Comparison of ENCODE assay signal across 8 cellular contexts in the genomic region with DNA sequence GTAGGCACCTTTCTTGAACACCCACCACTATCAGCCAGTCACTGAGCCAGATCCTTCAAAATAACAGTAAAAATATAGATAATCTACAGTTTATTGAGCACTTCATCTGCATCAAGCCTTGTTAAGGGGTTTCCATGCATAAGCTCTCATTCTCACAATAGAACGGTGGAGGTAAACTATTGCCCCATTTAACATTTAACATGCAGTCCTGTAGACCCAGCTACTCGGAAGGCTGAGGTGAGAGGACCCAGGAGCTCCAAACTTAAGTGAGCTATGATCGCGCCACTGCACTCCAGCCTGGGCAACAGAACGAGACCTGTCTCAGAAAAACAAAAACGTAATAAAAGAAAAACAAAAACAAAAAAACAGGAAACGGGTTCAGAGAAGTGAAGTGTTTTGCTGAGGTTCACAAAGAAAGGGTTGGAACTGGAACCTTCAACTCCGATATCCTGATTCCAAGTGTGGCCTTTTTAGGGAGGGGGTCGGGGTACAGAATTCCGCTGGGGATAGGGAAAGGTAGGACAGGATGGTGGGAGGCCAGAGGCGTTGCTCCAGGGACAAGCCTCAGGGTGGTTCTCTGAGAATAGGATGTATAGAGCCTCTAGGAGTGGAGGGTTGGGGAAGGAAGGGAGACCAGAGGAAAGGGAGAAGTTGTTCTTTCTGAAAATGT. TPM values are rescaled to one million over a fixed set of nuclear protein-coding genes. Genes with fewer than 3 reads are reported as not detected.
DNase-seq lines count a peak whose midpoint lies in the region; ATAC-seq lines count a peak whose summit lies in the region.

No MANE protein-coding gene starts in this region.

- peaks cover 51% of the 10 kb centered on the region for H3K4me1 Mint-ChIP-seq in activated CD4-positive, alpha-beta memory T cell treated with anti-CD3 and anti-CD28 coated beads for 36 hours (ENCODE audit: low read depth)
- peaks cover 60% of the 10 kb centered on the region for H3K4me1 Mint-ChIP-seq in stimulated activated naive CD8-positive, alpha-beta T cell treated with anti-CD3 and anti-CD28 coated beads, Interleukin-15, amount 100 ng/mL, for 72 hours

- intact Hi-C loops in activated CD4-positive, alpha-beta memory T cell treated with anti-CD3 and anti-CD28 coated beads for 36 hours (cut with micrococcal nuclease): loop anchor here (1.0 to 5.0 kb wide), 7 partner anchors 12 to 400 kb away; partner anchors contain the start of genes MED18, PHACTR4, RCC1 and RNU11

- peak overlapping the region; percentile 37 for H3K9ac ChIP-seq in iPS-18a (ENCODE audit: low read length)

- DNase-seq in DMS53 (lab: John Stamatoyannopoulos, UW): peak; percentile 53
- DNase-seq in DMS53 treated with DMSO at 0.1 percent for 48 hours (lab: John Stamatoyannopoulos, UW; ENCODE audit: unreplicated experiment): no peak
- DNase-seq in activated CD4-positive, alpha-beta memory T cell treated with anti-CD3 and anti-CD28 coated beads for 36 hours: no peak
- DNase-seq in stimulated activated naive CD8-positive, alpha-beta T cell treated with anti-CD3 and anti-CD28 coated beads, Interleukin-15, amount 100 ng/mL, for 72 hours: no peak
- DNase-seq in effector CD8-positive, alpha-beta T cell (lab: John Stamatoyannopoulos, UW): no peak
- DNase-seq in activated CD4-positive, alpha-beta T cell treated with anti-CD3 and anti-CD28 coated beads, Interleukin-2, amount 50 U/mL, for 48 hours: no peak

- CTCF ChIA-PET in activated CD4-positive, alpha-beta memory T cell treated with anti-CD3 and anti-CD28 coated beads for 36 hours (lab: Charles Lee): interaction anchor here (0.5 to 4.2 kb wide), 28 partner anchors 10 to 629 kb away, joined by 3 to 61 read pairs (median 6); partner anchors contain the start of genes ATP5IF1, EYA3, MED18 and RCC1

- peak overlapping the region; percentile 57 for H3K4me3 ChIP-seq in iPS-18a (ENCODE audit: low read length)

- POLR2A ChIA-PET in activated CD4-positive, alpha-beta memory T cell treated with anti-CD3 and anti-CD28 coated beads for 36 hours (lab: Charles Lee): interaction anchor here (0.5 to 4.5 kb wide), 7 partner anchors 12 to 400 kb away, joined by 3 to 61 read pairs (median 10); partner anchors contain the start of genes ATP5IF1, MED18, RCC1 and SESN2

- no peaks in the 10 kb centered on the region for H3K9me3 Mint-ChIP-seq in activated CD4-positive, alpha-beta memory T cell treated with anti-CD3 and anti-CD28 coated beads for 36 hours
- H3K9me3 Mint-ChIP-seq in stimulated activated naive CD8-positive, alpha-beta T cell treated with anti-CD3 and anti-CD28 coated beads, Interleukin-15, amount 100 ng/mL, for 72 hours: no peaks in the 10 kb centered on the region

- peaks cover 20% of the 10 kb centered on the region for H3K4me1 ChIP-seq in iPS-18a (ENCODE audit: control insufficient read depth, low read depth, low read length)

- no peaks in the 10 kb centered on the region for H3K9me3 ChIP-seq in iPS-18a (ENCODE audit: control insufficient read depth, low read depth, low read length)

- ATAC-seq in stimulated activated naive CD8-positive, alpha-beta T cell treated with anti-CD3 and anti-CD28 coated beads, Interleukin-15, amount 100 ng/mL, for 72 hours: no peak
- ATAC-seq in GM21529 (IDR thresholded peaks at IDR 0.05; ENCODE audit: unreplicated experiment): no peak

- H3K27ac ChIP-seq in iPS-18a (ENCODE audit: low read length): no peak overlapping the region

- no peaks in the 10 kb centered on the region for H3K27me3 ChIP-seq in iPS-18a (ENCODE audit: control insufficient read depth, insufficient read depth, low read length)

- no peaks in the 10 kb centered on the region for H3K27me3 Mint-ChIP-seq in activated CD4-positive, alpha-beta memory T cell treated with anti-CD3 and anti-CD28 coated beads for 36 hours
- no peaks in the 10 kb centered on the region for H3K27me3 Mint-ChIP-seq in stimulated activated naive CD8-positive, alpha-beta T cell treated with anti-CD3 and anti-CD28 coated beads, Interleukin-15, amount 100 ng/mL, for 72 hours

- peak overlapping the region; percentile 85 for H3K4me3 Mint-ChIP-seq in activated CD4-positive, alpha-beta memory T cell treated with anti-CD3 and anti-CD28 coated beads for 36 hours
- peak overlapping the region; percentile 90 to 99 for H3K4me3 Mint-ChIP-seq in stimulated activated naive CD8-positive, alpha-beta T cell treated with anti-CD3 and anti-CD28 coated beads, Interleukin-15, amount 100 ng/mL, for 72 hours

- no peaks in the 10 kb centered on the region for H3K36me3 Mint-ChIP-seq in activated CD4-positive, alpha-beta memory T cell treated with anti-CD3 and anti-CD28 coated beads for 36 hours

- peak overlapping the region; percentile 91 for H3K27ac Mint-ChIP-seq in activated CD4-positive, alpha-beta memory T cell treated with anti-CD3 and anti-CD28 coated beads for 36 hours
- peak overlapping the region; percentile 99 to 100 for H3K27ac Mint-ChIP-seq in stimulated activated naive CD8-positive, alpha-beta T cell treated with anti-CD3 and anti-CD28 coated beads, Interleukin-15, amount 100 ng/mL, for 72 hours

- no peaks in the 10 kb centered on the region for H3K36me3 ChIP-seq in iPS-18a (ENCODE audit: control insufficient read depth, low read depth, low read length)

RNA-seq across cellular contexts. Expression of gene SESN2, which starts 11.6 kb away (rescaled TPM):
- 10 to 100 TPM; 23.4 to 24.1 TPM for total RNA-seq in activated CD4-positive, alpha-beta memory T cell treated with anti-CD3 and anti-CD28 coated beads for 36 hours

RNA-seq across cellular contexts. Expression of gene ATP5IF1, which starts 11.8 kb away (rescaled TPM):
- 100 to 1,000 TPM; 174 to 181 TPM for total RNA-seq in activated CD4-positive, alpha-beta memory T cell treated with anti-CD3 and anti-CD28 coated beads for 36 hours

RNA-seq across cellular contexts. Expression of gene DNAJC8, which starts 14.9 kb away (rescaled TPM):
- 100 to 1,000 TPM in 1 of 2 experiments, 10 to 100 TPM in 1; 99.0 to 102 TPM for total RNA-seq in activated CD4-positive, alpha-beta memory T cell treated with anti-CD3 and anti-CD28 coated beads for 36 hours
